In the genomic region with DNA sequence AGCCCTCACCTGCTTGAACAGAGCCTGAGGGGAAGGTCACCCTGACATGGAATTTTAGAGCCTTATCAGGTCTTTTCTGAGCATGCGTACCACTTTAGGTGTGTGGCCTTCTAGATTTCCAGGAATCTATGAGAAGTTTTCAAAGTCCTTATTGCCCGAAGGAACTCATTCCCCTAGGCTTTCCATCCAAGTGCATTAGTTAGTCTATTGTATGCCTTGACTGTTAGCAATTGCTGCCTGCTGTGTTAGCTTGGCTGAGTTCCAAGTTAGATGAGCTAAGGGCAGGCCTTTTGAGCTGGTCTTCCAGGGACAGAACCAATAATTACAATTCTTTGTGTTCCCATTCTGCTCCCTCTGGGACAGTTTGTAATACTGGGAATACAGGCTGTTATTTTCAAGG, we compare ENCODE assay signal across 9 cellular contexts. TPM values are rescaled to one million over a fixed set of nuclear protein-coding genes. Genes with fewer than 3 reads are reported as not detected.
DNase-seq lines count a peak whose midpoint lies in the region; ATAC-seq and TF ChIP-seq lines count a peak whose summit lies in the region.
"Had no signal": no experiment of that assay in that cellular context is flagged by ENCODE, and none has a peak within 500 bp of the region (broad histone marks: within the 10 kb centered on the region; RNA-seq: fewer than 3 reads in every experiment).

No MANE protein-coding gene starts in this region.

- no peak overlapping the region for H3K4me3 ChIP-seq in choroid plexus epithelial cell (ENCODE audit: low read depth, low read length)

- no peak for TF ChIP-seq CTCF in choroid plexus epithelial cell (conservative IDR thresholded peaks at IDR 0.05; ENCODE audit: low read depth, low read length)

- DNase-seq in DMS153 treated with DMSO at 0.1 percent for 48 hours (lab: John Stamatoyannopoulos, UW; ENCODE audit: unreplicated experiment) (peak; percentile 69), NCI-H2171 (lab: John Stamatoyannopoulos, UW) (peak; percentile 60), choroid plexus epithelial cell (ENCODE audit: low read depth) (peak; percentile 91), medulla oblongata (ENCODE audit: extremely low spot score) (peak; percentile 90), activated T-cell treated with anti-CD3 and anti-CD28 coated beads for 4 hours (no peak), GM19240 (ENCODE audit: insufficient read length, low spot score) (no peak), mesenteric fat pad (ENCODE audit: low spot score) (no peak)
- DNase-seq: OCI-M1 had no signal

- ATAC-seq in GM18502 (IDR thresholded peaks at IDR 0.05; ENCODE audit: poor library complexity, unreplicated experiment), result no peak

RNA-seq across cellular contexts. Expression of a gene that starts 30.8 kb away (rescaled TPM):
- total RNA-seq in mesenteric fat pad, result 74.2 TPM

Comparison
In these comparisons a context has a peak if more than half of its experiments do, and no peak if none do; other contexts are left out.
1. DNase-seq: peak in DMS153 treated with DMSO at 0.1 percent for 48 hours (single experiment), NCI-H2171 (single experiment), choroid plexus epithelial cell (single experiment) and medulla oblongata (single experiment); none in activated T-cell treated with anti-CD3 and anti-CD28 coated beads for 4 hours (single experiment), GM19240 (single experiment) and mesenteric fat pad (single experiment).